11 cellular contexts compared by ENCODE assay signal in the genomic region with DNA sequence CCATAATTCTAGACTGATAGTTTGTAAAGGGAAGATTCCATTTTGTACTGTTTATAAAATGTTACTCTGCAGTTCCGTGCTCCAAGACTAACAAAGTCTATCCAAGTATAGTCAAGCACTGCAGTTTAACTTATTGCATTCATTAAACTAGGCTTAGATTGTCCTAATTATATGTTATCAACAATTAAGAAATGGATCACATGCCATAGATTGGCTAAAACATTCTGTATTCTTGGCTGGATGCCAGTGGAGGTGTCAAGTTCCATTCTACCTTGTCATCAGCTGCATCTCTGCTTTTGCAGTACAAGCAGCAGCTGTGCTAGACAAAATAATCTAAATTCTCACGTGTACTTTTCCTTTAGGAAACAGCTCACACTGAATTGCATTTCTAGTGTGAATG.
DNase-seq lines count a peak whose midpoint lies in the region; ATAC-seq and TF ChIP-seq lines count a peak whose summit lies in the region.
"Had no signal": no experiment of that assay in that cellular context is flagged by ENCODE, and none has a peak within 500 bp of the region (broad histone marks: within the 10 kb centered on the region; RNA-seq: fewer than 3 reads in every experiment).

No MANE protein-coding gene starts in this region.

- H3K36me3 ChIP-seq in cardiac muscle cell: no peaks in the 10 kb centered on the region
- no peaks in the 10 kb centered on the region for H3K36me3 ChIP-seq in prostate gland
- H3K36me3 ChIP-seq in left lung: no peaks in the 10 kb centered on the region
- H3K36me3 ChIP-seq: WERI-Rb-1 had no signal

- intact Hi-C loops in cardiac septum (cut with DNase I): no loop called here
- intact Hi-C loops in prostate gland (cut with DNase I): no loop called here
- intact Hi-C loops in left lung (cut with DNase I): no loop called here

- ATAC-seq in left lung: no peak

- H3K27ac ChIP-seq in cardiac muscle cell (no peak overlapping the region), prostate gland (no peak overlapping the region), left lung (no peak overlapping the region)
- H3K27ac ChIP-seq: WERI-Rb-1 had no signal

- H3K27me3 ChIP-seq in cardiac muscle cell (no peaks in the 10 kb centered on the region), prostate gland (replicated peaks; ENCODE audit: insufficient read depth) (no peaks in the 10 kb centered on the region), left lung (no peaks in the 10 kb centered on the region)

- H3K9me3 ChIP-seq in cardiac muscle cell (ENCODE audit: low read depth) (no peaks in the 10 kb centered on the region), prostate gland (no peaks in the 10 kb centered on the region), left lung (no peaks in the 10 kb centered on the region)

- TF ChIP-seq CTCF in cardiac muscle cell (IDR thresholded peaks at IDR 0.05; ENCODE audit: low read depth, low read length) (no peak), prostate gland (IDR thresholded peaks at IDR 0.05) (no peak), left lung (IDR thresholded peaks at IDR 0.05) (no peak)

- H3K4me3 ChIP-seq in cardiac muscle cell: no peak overlapping the region
- no peak overlapping the region for H3K4me3 ChIP-seq in prostate gland
- no peak overlapping the region for H3K4me3 ChIP-seq in left lung

- WGBS in prostate gland: 15% methylated on average over 2 of the region's 2 CpGs

- H3K4me1 ChIP-seq in cardiac muscle cell (ENCODE audit: low read depth) (peaks cover 23% of the 10 kb centered on the region), prostate gland (replicated peaks) (no peaks in the 10 kb centered on the region), left lung (no peaks in the 10 kb centered on the region)

- TF ChIP-seq POLR2A in prostate gland (IDR thresholded peaks at IDR 0.05) (no peak), erythroblast (IDR thresholded peaks at IDR 0.05; ENCODE audit: low read length) (no peak)

- DNase-seq in cardiac muscle cell (ENCODE audit: low read depth in 1 of 2, low spot score in 1 of 2) (peak; percentile 31 to 80), cardiac septum (ENCODE audit: low spot score) (no peak), NCI-H460 (ENCODE audit: extremely low read depth, low read depth) (peak; percentile 59), dermis microvascular lymphatic vessel endothelial cell (ENCODE audit: low read depth in 2 of 2) (peak; percentile 11 to 31), prostate gland (ENCODE audit: low spot score) (no peak), erythroblast (lab: John Stamatoyannopoulos, UW) (no peak), globus pallidus (ENCODE audit: low spot score) (no peak), left lung (no peak)
- DNase-seq: activated naive CD4-positive, alpha-beta T cell; stimulated activated CD8-positive, alpha-beta memory T cell treated with anti-CD3 and anti-CD28 coated beads, Interleukin-4, amount 100 ng/mL, for 48 hours; WERI-Rb-1 had no signal

Comparison
In these comparisons a context has a peak if more than half of its experiments do, and no peak if none do; other contexts are left out.
1. DNase-seq: peak in cardiac muscle cell (2 of 2), NCI-H460 (single experiment) and dermis microvascular lymphatic vessel endothelial cell (2 of 2); none in cardiac septum (single experiment), prostate gland (single experiment), erythroblast (0 of 2), globus pallidus (single experiment) and left lung (0 of 2).